17 cellular contexts compared by ENCODE assay signal in the genomic region with DNA sequence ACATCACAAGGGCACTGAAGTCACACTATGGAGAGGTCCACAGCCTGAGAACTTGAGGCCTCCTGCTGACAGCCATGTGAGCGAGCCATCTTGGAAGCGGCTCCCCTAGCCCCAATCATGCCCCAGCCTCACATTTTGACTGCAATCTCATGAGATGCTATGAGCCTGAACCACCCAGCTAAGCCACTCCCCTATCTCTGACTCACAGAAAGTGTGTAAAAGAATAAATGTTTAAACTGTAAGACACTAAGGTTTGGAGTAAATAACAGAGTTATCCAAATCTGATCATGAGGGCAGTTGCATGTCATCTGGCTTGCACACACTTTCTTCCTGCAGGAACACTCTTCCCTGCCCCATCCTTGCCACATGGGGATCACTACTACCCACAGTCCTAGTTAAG.
DNase-seq lines count a peak whose midpoint lies in the region; ATAC-seq and TF ChIP-seq lines count a peak whose summit lies in the region.
"Had no signal": no experiment of that assay in that cellular context is flagged by ENCODE, and none has a peak within 500 bp of the region (broad histone marks: within the 10 kb centered on the region; RNA-seq: fewer than 3 reads in every experiment).

No MANE protein-coding gene starts in this region.

- peaks cover 67% of the 10 kb centered on the region for H3K4me1 Mint-ChIP-seq in activated CD4-positive, alpha-beta T cell treated with anti-CD3 and anti-CD28 coated beads, Interleukin-2, amount 10 ng/mL, durations not matched to agents 7 days and 5 days
- peaks cover 37 to 66% of the 10 kb centered on the region in 2 donors for H3K4me1 Mint-ChIP-seq in effector memory CD8-positive, alpha-beta T cell (ENCODE audit: low read depth in 2 of 2)

- H4K20me1 ChIP-seq in OCI-LY3 (ENCODE audit: insufficient read depth, low read length) = no peaks in the 10 kb centered on the region

- H3K9ac ChIP-seq in OCI-LY3 (ENCODE audit: low read length) (peak overlapping the region; percentile 77), trophoblast cell (ENCODE audit: low read length) (no peak overlapping the region)
- H3K9ac ChIP-seq: KMS-11 had no signal

- H3K79me2 ChIP-seq in OCI-LY3 (ENCODE audit: low read length) (peaks cover 89% of the 10 kb centered on the region), trophoblast cell (ENCODE audit: control insufficient read depth, insufficient read depth, low read length, poor library complexity) (no peaks in the 10 kb centered on the region)

- no peak overlapping the region for H3K4ac ChIP-seq in trophoblast cell (ENCODE audit: low read depth, low read length)

- peak overlapping the region; percentile 36 for H3K4me3 ChIP-seq in OCI-LY3 (ENCODE audit: low read length)
- no peak overlapping the region for H3K4me3 ChIP-seq in trophoblast cell (ENCODE audit: low read depth, low read length)
- H3K4me3 ChIP-seq: body of pancreas, left ventricle myocardium inferior, tibial nerve had no signal

- no peak for TF ChIP-seq CTCF in OCI-LY3 (IDR thresholded peaks at IDR 0.05; ENCODE audit: low read depth, low read length)

- no peaks in the 10 kb centered on the region for H3K79me1 ChIP-seq in trophoblast cell (ENCODE audit: low read length)

- H3K36me3 Mint-ChIP-seq in activated CD4-positive, alpha-beta T cell treated with anti-CD3 and anti-CD28 coated beads, Interleukin-2, amount 10 ng/mL, durations not matched to agents 7 days and 5 days (ENCODE audit: low read depth) = peaks cover 48% of the 10 kb centered on the region
- peaks cover 5% of the 10 kb centered on the region for H3K36me3 Mint-ChIP-seq in effector memory CD8-positive, alpha-beta T cell (ENCODE audit: insufficient read depth)

- H3K18ac ChIP-seq in trophoblast cell (ENCODE audit: low read length) = no peak overlapping the region

- DNase-seq in activated CD4-positive, alpha-beta T cell treated with anti-CD3 and anti-CD28 coated beads, Interleukin-2, amount 10 ng/mL, durations not matched to agents 7 days and 5 days = no peak
- no peak for DNase-seq in activated CD4-positive, alpha-beta T cell treated with anti-CD3 and anti-CD28 coated beads for 1 hour
- no peak for DNase-seq in effector memory CD8-positive, alpha-beta T cell
- DNase-seq in trophoblast cell (peak in 1 of 2 donors; percentile 29), NCI-H2029 (lab: John Stamatoyannopoulos, UW) (no peak)
- no peak for DNase-seq in activated effector memory CD4-positive, alpha-beta T cell treated with anti-CD3 and anti-CD28 coated beads, Interleukin-2, amount 50 U/mL, for 16 hours
- DNase-seq: body of pancreas, endodermal cell, left ventricle myocardium inferior, NCI-H1694 treated with DMSO at 0.1 percent for 48 hours, NCI-H748 treated with DMSO at 0.1 percent for 48 hours, Right ventricle myocardium superior had no signal

- H3K27ac ChIP-seq in OCI-LY3 (ENCODE audit: low read length) = peak overlapping the region; percentile 93
- no peak overlapping the region for H3K27ac ChIP-seq in trophoblast cell (ENCODE audit: low read depth, low read length)
- H3K27ac ChIP-seq: body of pancreas, KMS-11, left ventricle myocardium inferior, tibial nerve had no signal

- H4K91ac ChIP-seq in trophoblast cell (ENCODE audit: low read depth, low read length) = no peak overlapping the region

- H3K4me3 Mint-ChIP-seq in activated CD4-positive, alpha-beta T cell treated with anti-CD3 and anti-CD28 coated beads, Interleukin-2, amount 10 ng/mL, durations not matched to agents 7 days and 5 days = no peak overlapping the region
- peak overlapping the region; percentile 10 to 25 for H3K4me3 Mint-ChIP-seq in effector memory CD8-positive, alpha-beta T cell
- H3K4me3 Mint-ChIP-seq: endodermal cell, neural crest cell had no signal

- H2BK5ac ChIP-seq in trophoblast cell (ENCODE audit: low read depth, low read length, poor library complexity) = no peak overlapping the region

- no peak for ATAC-seq in effector memory CD8-positive, alpha-beta T cell (replicated peaks)
- ATAC-seq in GM21390 (IDR thresholded peaks at IDR 0.05; ENCODE audit: unreplicated experiment) = no peak
- ATAC-seq: body of pancreas had no signal

- peaks cover 2% of the 10 kb centered on the region for H3K9me3 Mint-ChIP-seq in activated CD4-positive, alpha-beta T cell treated with anti-CD3 and anti-CD28 coated beads, Interleukin-2, amount 10 ng/mL, durations not matched to agents 7 days and 5 days
- no peaks in the 10 kb centered on the region for H3K9me3 Mint-ChIP-seq in effector memory CD8-positive, alpha-beta T cell
- H3K9me3 Mint-ChIP-seq: endodermal cell, neural crest cell had no signal

- no peak overlapping the region for H4K12ac ChIP-seq in trophoblast cell (ENCODE audit: low read depth, low read length)

- POLR2A ChIA-PET in activated CD4-positive, alpha-beta T cell treated with anti-CD3 and anti-CD28 coated beads, Interleukin-2, amount 10 ng/mL, durations not matched to agents 7 days and 5 days (lab: Charles Lee) = no interaction called here

- H3K27me3 ChIP-seq in OCI-LY3 (ENCODE audit: low read depth, low read length) = no peaks in the 10 kb centered on the region
- H3K27me3 ChIP-seq in trophoblast cell (ENCODE audit: insufficient read depth, low read length) = no peaks in the 10 kb centered on the region
- H3K27me3 ChIP-seq: body of pancreas, tibial nerve had no signal

- H2BK12ac ChIP-seq in trophoblast cell (ENCODE audit: low read length) = no peak overlapping the region

- no peak overlapping the region for H2AK5ac ChIP-seq in trophoblast cell (ENCODE audit: low read length)

- H3K36me3 ChIP-seq in OCI-LY3 (replicated peaks; ENCODE audit: low read depth, low read length) = peaks cover 21% of the 10 kb centered on the region
- H3K36me3 ChIP-seq in trophoblast cell (ENCODE audit: control insufficient read depth in 1 of 2, insufficient read depth in 2 of 2, low read length in 2 of 2) = no peaks in the 10 kb centered on the region
- H3K36me3 ChIP-seq: left ventricle myocardium inferior, tibial nerve had no signal

- peak overlapping the region; percentile 28 for H3K27ac Mint-ChIP-seq in activated CD4-positive, alpha-beta T cell treated with anti-CD3 and anti-CD28 coated beads, Interleukin-2, amount 10 ng/mL, durations not matched to agents 7 days and 5 days
- peak overlapping the region in 1 of 2 donors; percentile 44 for H3K27ac Mint-ChIP-seq in effector memory CD8-positive, alpha-beta T cell
- H3K27ac Mint-ChIP-seq: endodermal cell had no signal

- H3K14ac ChIP-seq in trophoblast cell (ENCODE audit: low read length) = no peak overlapping the region

- no peak overlapping the region for H2BK120ac ChIP-seq in trophoblast cell (ENCODE audit: insufficient read depth, low read length, poor library complexity)

- H3K4me2 ChIP-seq in OCI-LY3 (ENCODE audit: low read length) (peak overlapping the region; percentile 62), trophoblast cell (ENCODE audit: low read length) (no peak overlapping the region)
- H3K4me2 ChIP-seq: KMS-11 had no signal

- no peaks in the 10 kb centered on the region for H3K27me3 Mint-ChIP-seq in activated CD4-positive, alpha-beta T cell treated with anti-CD3 and anti-CD28 coated beads, Interleukin-2, amount 10 ng/mL, durations not matched to agents 7 days and 5 days
- no peaks in the 10 kb centered on the region for H3K27me3 Mint-ChIP-seq in effector memory CD8-positive, alpha-beta T cell

- H3K4me1 ChIP-seq in OCI-LY3 (ENCODE audit: low read length) (peaks cover 94% of the 10 kb centered on the region), trophoblast cell (ENCODE audit: control insufficient read depth in 1 of 2, insufficient read depth in 2 of 2, low read length in 2 of 2) (no peaks in the 10 kb centered on the region)

- no peak overlapping the region for H3K23ac ChIP-seq in trophoblast cell (ENCODE audit: low read length)

- CTCF ChIA-PET in activated CD4-positive, alpha-beta T cell treated with anti-CD3 and anti-CD28 coated beads, Interleukin-2, amount 10 ng/mL, durations not matched to agents 7 days and 5 days (lab: Charles Lee) = interaction anchor here (2.7 kb wide), 1 partner anchor 20 kb away, joined by 5 read pairs; no protein-coding TSS in a partner anchor

- no peak overlapping the region for H4K8ac ChIP-seq in trophoblast cell (ENCODE audit: low read depth, low read length)

- no peaks in the 10 kb centered on the region for H3K9me3 ChIP-seq in OCI-LY3 (ENCODE audit: insufficient read depth, low read length)
- H3K9me3 ChIP-seq in trophoblast cell (ENCODE audit: insufficient read depth, low read depth, low read length) = no peaks in the 10 kb centered on the region
- H3K9me3 ChIP-seq: body of pancreas, left ventricle myocardium inferior, tibial nerve had no signal

- WGBS in trophoblast cell (ENCODE audit: extremely low coverage, insufficient coverage, insufficient read length) = no CpG with 5 or more reads among the region's 2 CpGs

- no peak overlapping the region for H2AFZ ChIP-seq in OCI-LY3 (ENCODE audit: low read depth, low read length)
- H2AFZ ChIP-seq in trophoblast cell (ENCODE audit: insufficient read depth, low read length, poor library complexity) = peak overlapping the region; percentile 9
